1 cellular context compared by ENCODE assay signal in genomic region chr12:75943730-75944096, GRCh38.
TF ChIP-seq lines count a peak whose summit lies in the region.

No MANE protein-coding gene starts in this region.

TF ChIP-seq in A549, 52 proteins besides CTCF, POLR2A, EP300 and RAD21 (continued from another document):
- no peak for TF ChIP-seq USF2 (IDR thresholded peaks at IDR 0.05)
- no peak for TF ChIP-seq RFX5 (IDR thresholded peaks at IDR 0.05)
- TF ChIP-seq FOSB (CRISPR knock-in tag; IDR thresholded peaks at IDR 0.05): 0 out of 2 replicates have a peak, but pooled peaks have one; percentile 71
- no peak for TF ChIP-seq NPAS2 (CRISPR knock-in tag; IDR thresholded peaks at IDR 0.05; ENCODE audit: borderline replicate concordance)
- no peak for TF ChIP-seq TFCP2L1 (CRISPR knock-in tag; IDR thresholded peaks at IDR 0.05)
- no peak for TF ChIP-seq CEBPB (IDR thresholded peaks at IDR 0.05)
- TF ChIP-seq MYC (IDR thresholded peaks at IDR 0.05; ENCODE audit: borderline replicate concordance, low read length): no peak
